9 cellular contexts compared by ENCODE assay signal in genomic region chr3:152309535-152310317, GRCh38. TPM values are rescaled to one million over a fixed set of nuclear protein-coding genes. Genes with fewer than 3 reads are reported as not detected.
A peak's percentile ranks its signal among the peaks of the same experiment; 100 is the strongest.
DNase-seq lines count a peak whose midpoint lies in the region; ATAC-seq and TF ChIP-seq lines count a peak whose summit lies in the region.
"Had no signal": no experiment of that assay in that cellular context is flagged by ENCODE, and none has a peak within 500 bp of the region (broad histone marks: within the 10 kb centered on the region; RNA-seq: fewer than 3 reads in every experiment).

No MANE protein-coding gene starts in this region.

- ATAC-seq in PC-3 (peak; percentile 46), HG02642 (IDR thresholded peaks at IDR 0.05; ENCODE audit: poor library complexity, unreplicated experiment) (no peak)

- intact Hi-C loops in PC-3 (cut with micrococcal nuclease) = loop anchor here (2.0 to 10.0 kb wide), 2 partner anchors 135 to 283 kb away; no protein-coding TSS in a partner anchor
- intact Hi-C loops in sigmoid colon (cut with DNase I) = loop anchor here (5.0 kb wide), 1 partner anchor 73 kb away; no protein-coding TSS in a partner anchor

- H3K27me3 ChIP-seq in PC-3 (ENCODE audit: low read length) (no peaks in the 10 kb centered on the region), sigmoid colon (no peaks in the 10 kb centered on the region)
- H3K27me3 ChIP-seq in effector memory CD4-positive, alpha-beta T cell (replicated peaks; ENCODE audit: control insufficient read depth, insufficient read depth, low read length, poor library complexity, severe bottlenecking) = no peaks in the 10 kb centered on the region

- CTCF ChIA-PET in PC-3 (lab: Charles Lee) = no interaction called here

- peaks cover 88% of the 10 kb centered on the region for H3K79me2 ChIP-seq in PC-3 (ENCODE audit: low read length)

- no peak for TF ChIP-seq CTCF in PC-3 (conservative IDR thresholded peaks at IDR 0.05; ENCODE audit: low read depth, low read length)
- TF ChIP-seq CTCF in sigmoid colon (IDR thresholded peaks at IDR 0.05) = no peak

- BruUV-seq in PC-3 (replicated peaks; lab: Mats Ljungman, UMichigan) = TSS peak; percentile 72

- peak; percentile 86 for DNase-seq in ELR (ENCODE audit: low read depth)
- peak; percentile 81 for DNase-seq in PC-3
- DNase-seq in effector memory CD4-positive, alpha-beta T cell = no peak
- no peak for DNase-seq in sigmoid colon
- no peak for DNase-seq in foreskin melanocyte
- no peak for DNase-seq in kidney tubule cell (ENCODE audit: low spot score)
- no peak for DNase-seq in NCI-H1048 (lab: John Stamatoyannopoulos, UW)
- DNase-seq: NCI-H446 treated with DMSO at 0.1 percent for 48 hours had no signal

- peaks cover 14% of the 10 kb centered on the region for H3F3A ChIP-seq in PC-3 (ENCODE audit: low read length, unreplicated experiment)

- H2AFZ ChIP-seq in PC-3 (ENCODE audit: low read length) = no peak overlapping the region

- H4K20me1 ChIP-seq in PC-3 (ENCODE audit: low read length) = 0 out of 2 replicates have a peak, but pooled peaks cover 2% of the 10 kb centered on the region

- POLR2A ChIA-PET in PC-3 (lab: Charles Lee; ENCODE audit: unreplicated experiment) = interaction anchor here (0.5 to 0.9 kb wide), 3 partner anchors 19 to 133 kb away, joined by 4 to 9 read pairs (median 6); partner anchors contain the start of gene MBNL1

- H3K9me2 ChIP-seq in PC-3 (replicated peaks; ENCODE audit: low read length) = no peaks in the 10 kb centered on the region

- peak overlapping the region; percentile 78 for H3K9ac ChIP-seq in PC-3 (ENCODE audit: low read length)

- no peak for TF ChIP-seq POLR2A in sigmoid colon (IDR thresholded peaks at IDR 0.05)

- TF ChIP-seq EP300 in sigmoid colon (IDR thresholded peaks at IDR 0.05) = peak in 1 of 4 donors; percentile 17

- 62 to 68% methylated on average over 6 of the region's 6 CpGs for WGBS in sigmoid colon, 2 donors

- H3K4me1 ChIP-seq in PC-3 (ENCODE audit: insufficient read depth, low read length) (peaks cover 59% of the 10 kb centered on the region), sigmoid colon (peaks cover 0 to 90% (median 77%) of the 10 kb centered on the region in 4 donors)
- H3K4me1 ChIP-seq in effector memory CD4-positive, alpha-beta T cell (ENCODE audit: control insufficient read depth, insufficient read depth, low read length, poor library complexity, severe bottlenecking) = peaks cover 42% of the 10 kb centered on the region

- H3K4me2 ChIP-seq in PC-3 (ENCODE audit: low read length) = peak overlapping the region; percentile 87

- H3K9me3 ChIP-seq in PC-3 (ENCODE audit: low read length) = no peaks in the 10 kb centered on the region
- H3K9me3 ChIP-seq in effector memory CD4-positive, alpha-beta T cell (ENCODE audit: control insufficient read depth, low read length) = no peaks in the 10 kb centered on the region
- H3K9me3 ChIP-seq in sigmoid colon = no peaks in the 10 kb centered on the region

- H3K36me3 ChIP-seq in PC-3 (ENCODE audit: low read depth, low read length) (no peaks in the 10 kb centered on the region), sigmoid colon (no peaks in the 10 kb centered on the region)
- H3K36me3 ChIP-seq in effector memory CD4-positive, alpha-beta T cell (ENCODE audit: control insufficient read depth, insufficient read depth, low read length) = peaks cover 3% of the 10 kb centered on the region

- H3K27ac ChIP-seq in PC-3 (ENCODE audit: low read length) (peak overlapping the region; percentile 97), sigmoid colon (peak overlapping the region; percentile 82 to 90 (median 84))
- H3K27ac ChIP-seq in effector memory CD4-positive, alpha-beta T cell (ENCODE audit: insufficient read depth, low read length, poor library complexity, severe bottlenecking) = peak overlapping the region; percentile 40

- H3K4me3 ChIP-seq in PC-3 (ENCODE audit: low read length) (no peak overlapping the region), sigmoid colon (peak overlapping the region in 2 of 4 donors; percentile 11 to 27)
- no peak overlapping the region for H3K4me3 ChIP-seq in effector memory CD4-positive, alpha-beta T cell (ENCODE audit: insufficient read depth, low read depth, low read length, poor library complexity, severe bottlenecking)

RNA-seq across cellular contexts. Expression of gene MBNL1, which starts 41.0 kb away (rescaled TPM):
- total RNA-seq in PC-3 (2014; rRNA removed) = 150 and 161 TPM in 2 replicates
- total RNA-seq in sigmoid colon = 100 to 1,000 TPM; 602 to 898 (median 756) TPM
- 10 to 100 TPM; 60.5 to 74.7 (median 67.3) TPM for polyA plus RNA-seq in sigmoid colon

Comparison
In these comparisons a context has a peak if more than half of its experiments do, and no peak if none do; other contexts are left out.
1. DNase-seq: peak in ELR (single experiment) and PC-3 (single experiment); none in effector memory CD4-positive, alpha-beta T cell (0 of 3), sigmoid colon (single experiment), foreskin melanocyte (single experiment), kidney tubule cell (single experiment) and NCI-H1048 (single experiment).
2. H3K27ac ChIP-seq: peak in every context shown above with its lines; median percentile 97 in PC-3; 84 in sigmoid colon; 40 in effector memory CD4-positive, alpha-beta T cell.